Comparison of ENCODE assay signal across 9 cellular contexts in genomic region chr1:109802136-109802900, GRCh38. TPM values are rescaled to one million over a fixed set of nuclear protein-coding genes. Genes with fewer than 3 reads are reported as not detected.
DNase-seq lines count a peak whose midpoint lies in the region; ATAC-seq and TF ChIP-seq lines count a peak whose summit lies in the region.
"Had no signal": no experiment of that assay in that cellular context is flagged by ENCODE, and none has a peak within 500 bp of the region (broad histone marks: within the 10 kb centered on the region; RNA-seq: fewer than 3 reads in every experiment).

No MANE protein-coding gene starts in this region.

- no peak for ATAC-seq in HG03342 (IDR thresholded peaks at IDR 0.05; ENCODE audit: unreplicated experiment)
- ATAC-seq in HG03521 (IDR thresholded peaks at IDR 0.05; ENCODE audit: unreplicated experiment) = no peak

- H3K36me3 Mint-ChIP-seq in CD8-positive, alpha-beta memory T cell = no peaks in the 10 kb centered on the region
- no peaks in the 10 kb centered on the region for H3K36me3 Mint-ChIP-seq in HFFc6 (ENCODE audit: low read depth)

- H3K36me3 ChIP-seq in CD8-positive, alpha-beta memory T cell (ENCODE audit: insufficient read depth, low read length) = no peaks in the 10 kb centered on the region

- H3K4me1 ChIP-seq in CD8-positive, alpha-beta memory T cell (ENCODE audit: insufficient read depth, low read length) = peaks cover 77% of the 10 kb centered on the region

- CTCF ChIA-PET in CD8-positive, alpha-beta memory T cell (lab: Charles Lee) = interaction anchor here (0.8 to 4.2 kb wide), 6 partner anchors 10 to 182 kb away, joined by 3 to 34 read pairs (median 4); partner anchors contain the start of gene AHCYL1

- peak overlapping the region; percentile 48 for H3K4me3 ChIP-seq in CD8-positive, alpha-beta memory T cell (ENCODE audit: low read length)

- peak overlapping the region; percentile 45 for H3K27ac ChIP-seq in CD8-positive, alpha-beta memory T cell (ENCODE audit: low read depth, low read length)

- H3K4me3 Mint-ChIP-seq in CD8-positive, alpha-beta memory T cell = peak overlapping the region; percentile 6 to 85 (median 77)
- no peak overlapping the region for H3K4me3 Mint-ChIP-seq in HFFc6

- peaks cover 0 to 4% of the 10 kb centered on the region in 2 donors for H3K27me3 Mint-ChIP-seq in CD8-positive, alpha-beta memory T cell
- H3K27me3 Mint-ChIP-seq in HFFc6 (ENCODE audit: insufficient read depth) = peaks cover 3% of the 10 kb centered on the region

- no peaks in the 10 kb centered on the region for H3K9me3 ChIP-seq in CD8-positive, alpha-beta memory T cell (ENCODE audit: low read length)

- peak; percentile 19 to 82 (median 79) for DNase-seq in CD8-positive, alpha-beta memory T cell
- DNase-seq in activated CD8-positive, alpha-beta memory T cell treated with anti-CD3 and anti-CD28 coated beads for 24 hours = peak; percentile 76
- peak; percentile 17 for DNase-seq in effector CD4-positive, alpha-beta T cell
- peak; percentile 32 to 43 for DNase-seq in stimulated activated CD4-positive, alpha-beta T cell treated with anti-CD3 and anti-CD28 coated beads, Interleukin-15, amount 100 ng/mL, for 48 hours (ENCODE audit: low read depth in 2 of 2)
- no peak for DNase-seq in HFFc6
- DNase-seq in GM13977 (ENCODE audit: low spot score) = no peak
- DNase-seq: NCI-H526 had no signal

- in situ Hi-C loops in GM13977 (cut with MboI; ENCODE audit: low pct_unique_long_range_greater_than_20kb, low sequenced_read_pairs, unreplicated experiment) = no loop called here

- POLR2A ChIA-PET in CD8-positive, alpha-beta memory T cell (lab: Charles Lee) = interaction anchor here (1.6 kb wide), 1 partner anchor 12 kb away, joined by 8 read pairs; no protein-coding TSS in a partner anchor

- H3K27me3 ChIP-seq in CD8-positive, alpha-beta memory T cell (ENCODE audit: insufficient read depth, low read length, poor library complexity, severe bottlenecking) = no peaks in the 10 kb centered on the region

- H3K27ac Mint-ChIP-seq in CD8-positive, alpha-beta memory T cell = peak overlapping the region; percentile 49 to 97 (median 89)
- no peak overlapping the region for H3K27ac Mint-ChIP-seq in HFFc6

- peaks cover 57 to 70% (median 67%) of the 10 kb centered on the region in 3 donors for H3K4me1 Mint-ChIP-seq in CD8-positive, alpha-beta memory T cell
- H3K4me1 Mint-ChIP-seq in HFFc6 (ENCODE audit: low read depth) = peaks cover 36% of the 10 kb centered on the region

- H3K9me3 Mint-ChIP-seq in CD8-positive, alpha-beta memory T cell = peaks cover 0 to 2% (median 0%) of the 10 kb centered on the region in 5 donors
- H3K9me3 Mint-ChIP-seq in HFFc6 = no peaks in the 10 kb centered on the region

- TF ChIP-seq CTCF in HFFc6 (IDR thresholded peaks at IDR 0.05) (no peak), GM13977 (IDR thresholded peaks at IDR 0.05; ENCODE audit: extremely low read depth, insufficient read depth, missing control alignments) (no peak)

RNA-seq across cellular contexts. Expression of gene EPS8L3, which starts 38.6 kb away (rescaled TPM):
- not detected for total RNA-seq in CD8-positive, alpha-beta memory T cell
- not detected for polyA plus RNA-seq in CD8-positive, alpha-beta memory T cell
- not detected for total RNA-seq in HFFc6 (2021; fragmentation: NEBNext Ultra II Directional; extraction: Animal tissue kit (Norgen Biotek cat#: 25700))

Comparison
In these comparisons a context has a peak if more than half of its experiments do, and no peak if none do; other contexts are left out.
1. DNase-seq: peak in CD8-positive, alpha-beta memory T cell (5 of 5), activated CD8-positive, alpha-beta memory T cell treated with anti-CD3 and anti-CD28 coated beads for 24 hours (single experiment), effector CD4-positive, alpha-beta T cell (single experiment) and stimulated activated CD4-positive, alpha-beta T cell treated with anti-CD3 and anti-CD28 coated beads, Interleukin-15, amount 100 ng/mL, for 48 hours (2 of 2); none in HFFc6 (single experiment) and GM13977 (single experiment).